15 cellular contexts compared by ENCODE assay signal in genomic region chr10:123464428-123465323, GRCh38.
"Had no signal": no experiment of that assay in that cellular context is flagged by ENCODE, and none has a peak within 500 bp of the region (broad histone marks: within the 10 kb centered on the region; RNA-seq: fewer than 3 reads in every experiment).

No MANE protein-coding gene starts in this region.

- H3K9me3 ChIP-seq: heart right ventricle, ovary, stomach, uterus had no signal

- H3K27ac Mint-ChIP-seq: activated CD8-positive, alpha-beta T cell treated with anti-CD3 and anti-CD28 coated beads, Interleukin-2, amount 10 ng/mL, durations not matched to agents 7 days and 5 days; activated naive CD8-positive, alpha-beta T cell treated with anti-CD3 and anti-CD28 coated beads, Interleukin-2, amount 50 U/mL, for 24 hours had no signal

- ATAC-seq: activated CD8-positive, alpha-beta T cell treated with anti-CD3 and anti-CD28 coated beads, Interleukin-2, amount 10 ng/mL, durations not matched to agents 7 days and 5 days; activated naive CD8-positive, alpha-beta T cell treated with anti-CD3 and anti-CD28 coated beads, Interleukin-2, amount 50 U/mL, for 24 hours; foreskin keratinocyte; left lobe of liver had no signal

- DNase-seq: activated CD4-positive, alpha-beta T cell treated with anti-CD3 and anti-CD28 coated beads for 4 hours; activated CD8-positive, alpha-beta memory T cell treated with anti-CD3 and anti-CD28 coated beads, Interleukin-2, amount 50 U/mL, for 48 hours; activated CD8-positive, alpha-beta T cell treated with anti-CD3 and anti-CD28 coated beads, Interleukin-2, amount 10 ng/mL, durations not matched to agents 7 days and 5 days; activated naive CD4-positive, alpha-beta T cell; activated naive CD8-positive, alpha-beta T cell treated with anti-CD3 and anti-CD28 coated beads, Interleukin-2, amount 50 U/mL, for 24 hours; effector CD4-positive, alpha-beta T cell; foreskin keratinocyte; heart right ventricle; islet precursor cell; ovary; stimulated activated CD4-positive, alpha-beta T cell treated with anti-CD3 and anti-CD28 coated beads, Interleukin-4, amount 100 ng/mL, for 4 hours; stomach; uterus had no signal

- H3K9me3 Mint-ChIP-seq: activated naive CD8-positive, alpha-beta T cell treated with anti-CD3 and anti-CD28 coated beads, Interleukin-2, amount 50 U/mL, for 24 hours; neural crest cell had no signal

- H3K4me3 ChIP-seq: heart right ventricle, ovary, stomach, uterus had no signal

- H3K27me3 ChIP-seq: foreskin keratinocyte, ovary, uterus had no signal

- H3K36me3 ChIP-seq: heart right ventricle, ovary, stomach, uterus had no signal

- H3K4me1 ChIP-seq: foreskin keratinocyte, stomach, uterus had no signal

- H3K27ac ChIP-seq: foreskin keratinocyte, heart right ventricle, ovary, stomach, uterus had no signal
